Comparison of ENCODE assay signal across 13 cellular contexts in the genomic region with DNA sequence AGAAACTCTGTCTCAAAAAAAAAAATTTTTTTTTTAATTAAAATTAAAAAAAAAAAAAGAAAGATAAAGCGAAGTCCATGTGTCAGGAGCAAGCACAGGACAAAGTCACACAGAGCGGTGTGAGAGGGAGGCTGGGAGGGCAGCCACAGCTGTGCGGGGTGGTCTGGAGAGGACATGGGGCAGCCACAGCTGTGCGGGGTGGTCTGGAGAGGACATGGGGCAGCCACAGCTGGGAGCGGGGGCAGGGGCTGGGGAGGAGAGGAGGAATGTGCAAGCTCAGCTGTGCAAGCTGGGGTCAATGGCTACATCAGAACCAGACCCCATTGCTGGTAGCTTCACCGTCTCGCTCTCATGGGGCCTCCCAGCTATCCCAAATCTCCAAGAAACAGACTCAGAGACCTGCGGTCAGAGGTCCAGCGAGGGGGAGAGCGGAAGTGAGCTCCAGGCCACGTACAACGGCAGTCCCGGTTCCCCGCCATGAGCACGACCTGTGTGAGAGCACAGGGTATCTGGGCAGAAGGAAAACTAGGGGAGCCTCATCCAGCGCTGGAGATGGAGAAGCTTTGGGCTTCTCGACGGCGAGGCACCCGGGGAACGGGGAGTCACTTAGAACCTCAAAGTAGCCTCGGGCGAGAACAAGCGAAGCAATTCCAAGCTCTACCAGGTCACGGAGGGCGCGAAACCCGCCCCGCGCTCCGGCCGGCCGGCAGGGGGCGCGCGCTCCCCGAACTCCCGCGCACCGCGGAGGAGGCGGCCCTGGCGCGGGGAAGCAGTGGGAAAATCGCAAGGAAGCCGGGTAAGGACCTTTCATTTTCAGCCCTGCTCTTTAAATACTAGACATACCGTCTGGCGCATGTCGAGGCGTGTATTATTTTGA. TPM values are rescaled to one million over a fixed set of nuclear protein-coding genes. Genes with fewer than 3 reads are reported as not detected.
DNase-seq lines count a peak whose midpoint lies in the region; ATAC-seq and TF ChIP-seq lines count a peak whose summit lies in the region.
"Not testable (repeated sequence)": the region's sequence is repeated elsewhere in the genome, so short reads cannot be mapped to it uniquely, and the experiment has no call there.
"Had no signal": no experiment of that assay in that cellular context is flagged by ENCODE, and none has a peak within 500 bp of the region (broad histone marks: within the 10 kb centered on the region; RNA-seq: fewer than 3 reads in every experiment).

No MANE protein-coding gene starts in this region.

- H3K9me2 ChIP-seq in DOHH2 (replicated peaks; ENCODE audit: control insufficient read depth, low read length), result not testable (repeated sequence)

- H3K79me2 ChIP-seq in DOHH2 (ENCODE audit: control insufficient read depth, low read length), result not testable (repeated sequence)

- TF ChIP-seq CTCF in DOHH2 (IDR thresholded peaks at IDR 0.05; ENCODE audit: low read depth, low read length, poor library complexity, severe bottlenecking); HFFc6 (IDR thresholded peaks at IDR 0.05); body of pancreas (IDR thresholded peaks at IDR 0.05): not testable (repeated sequence)
- peak in 1 of 2 donors; percentile 10 for TF ChIP-seq CTCF in left lung (IDR thresholded peaks at IDR 0.05)

- not testable (repeated sequence) for H3K4me1 Mint-ChIP-seq in HFFc6 (ENCODE audit: low read depth)

- not testable (repeated sequence) for H3F3A ChIP-seq in DOHH2 (ENCODE audit: control insufficient read depth, insufficient read depth)

- H3K4me2 ChIP-seq in DOHH2 (ENCODE audit: low read length), result peak overlapping the region; percentile 56

- not testable (repeated sequence) for H3K27ac Mint-ChIP-seq in HFFc6

- not testable (repeated sequence) for H3K27me3 Mint-ChIP-seq in HFFc6 (ENCODE audit: insufficient read depth)

- H3K36me3 Mint-ChIP-seq in HFFc6 (ENCODE audit: low read depth), result not testable (repeated sequence)

- not testable (repeated sequence) for H3K4me1 ChIP-seq in DOHH2 (ENCODE audit: control insufficient read depth, low read length); body of pancreas
- H3K4me1 ChIP-seq in left lung, result peaks cover 0 to 16% of the 10 kb centered on the region in 2 donors

- intact Hi-C loops in body of pancreas (cut with DNase I); left lung (cut with DNase I): not testable (repeated sequence)

- not testable (repeated sequence) for H3K9me3 ChIP-seq in DOHH2 (ENCODE audit: control insufficient read depth, insufficient read depth, low read length); body of pancreas; left lung

- TF ChIP-seq POLR2A in body of pancreas (IDR thresholded peaks at IDR 0.05), result not testable (repeated sequence)

- not testable (repeated sequence) for H3K27ac ChIP-seq in DOHH2 (ENCODE audit: low read depth, low read length); body of pancreas; left lung

- not testable (repeated sequence) for H3K36me3 ChIP-seq in DOHH2 (ENCODE audit: control insufficient read depth, low read length); body of pancreas (replicated peaks in 1 of 2; ENCODE audit: insufficient read depth in 1 of 2, low read depth in 2 of 2); left lung

- H3K4me3 Mint-ChIP-seq in HFFc6, result peak overlapping the region; percentile 91; the same call in 1 of the 2 replicates

- peak; percentile 87 for ATAC-seq in GM19372 (IDR thresholded peaks at IDR 0.05; ENCODE audit: low read depth, unreplicated experiment)
- peak; percentile 95 for ATAC-seq in HG03135 (IDR thresholded peaks at IDR 0.05; ENCODE audit: unreplicated experiment)
- ATAC-seq in SK-N-SH treated with all-trans-retinoic acid at 6 μM for 48 hours, result peak; percentile 97
- peak; percentile 93 for ATAC-seq in body of pancreas
- ATAC-seq in left lung, result peak; percentile 98

- H3K9me3 Mint-ChIP-seq in HFFc6, result not testable (repeated sequence)

- H3K27me3 ChIP-seq in DOHH2 (ENCODE audit: control insufficient read depth, low read length); body of pancreas; left lung: not testable (repeated sequence)

- WGBS in body of pancreas, 2 donors, result 21 to 79% methylated on average over 2 to 12 of the region's 50 CpGs

- H3K4me3 ChIP-seq in DOHH2 (ENCODE audit: low read length) (peak overlapping the region; percentile 55), left lung (peak overlapping the region in 1 of 2 donors; percentile 17)
- not testable (repeated sequence) for H3K4me3 ChIP-seq in body of pancreas

- DNase-seq in HFFc6, left lung: not testable (repeated sequence)
- DNase-seq in body of pancreas, result peak in 3 of 4 donors; percentile 29 to 47 (median 31)
- peak; percentile 11 for DNase-seq in stimulated activated CD4-positive, alpha-beta T cell treated with anti-CD3 and anti-CD28 coated beads, Interleukin-1b, Interleukin-23, amount 100 ng/mL, for 48 hours

- not testable (repeated sequence) for H4K20me1 ChIP-seq in DOHH2 (ENCODE audit: control insufficient read depth, insufficient read depth, low read depth, low read length)

RNA-seq across cellular contexts. Expression of a gene that starts 23.3 kb away (rescaled TPM):
- total RNA-seq in HFFc6 (2021; fragmentation: NEBNext Ultra II Directional; extraction: Animal tissue kit (Norgen Biotek cat#: 25700)), result not detected
- total RNA-seq in body of pancreas, result not detected
- total RNA-seq in left lung, result not detected
- total RNA-seq: glomerular endothelial cell, liver, PC-9, posterior vena cava, suprapubic skin had no signal

RNA-seq across cellular contexts. Expression of a gene that starts 34.1 kb away (rescaled TPM):
- 100 to 1,000 TPM; 286 to 401 (median 358) TPM for total RNA-seq in HFFc6 (2021; fragmentation: NEBNext Ultra II Directional; extraction: Animal tissue kit (Norgen Biotek cat#: 25700))
- total RNA-seq in body of pancreas (100 to 1,000 TPM; 335 to 732 TPM), left lung (100 to 1,000 TPM; 404 to 490 TPM)

RNA-seq across cellular contexts. Expression of a gene that starts 41.2 kb away (rescaled TPM):
- 100 to 1,000 TPM; 698 to 777 (median 770) TPM for total RNA-seq in HFFc6 (2021; fragmentation: NEBNext Ultra II Directional; extraction: Animal tissue kit (Norgen Biotek cat#: 25700))
- total RNA-seq in body of pancreas (100 to 1,000 TPM; 262 to 401 TPM), left lung (100 to 1,000 TPM; 577 to 872 TPM)
